ENCODE assay signal across 11 cellular contexts in the genomic region with DNA sequence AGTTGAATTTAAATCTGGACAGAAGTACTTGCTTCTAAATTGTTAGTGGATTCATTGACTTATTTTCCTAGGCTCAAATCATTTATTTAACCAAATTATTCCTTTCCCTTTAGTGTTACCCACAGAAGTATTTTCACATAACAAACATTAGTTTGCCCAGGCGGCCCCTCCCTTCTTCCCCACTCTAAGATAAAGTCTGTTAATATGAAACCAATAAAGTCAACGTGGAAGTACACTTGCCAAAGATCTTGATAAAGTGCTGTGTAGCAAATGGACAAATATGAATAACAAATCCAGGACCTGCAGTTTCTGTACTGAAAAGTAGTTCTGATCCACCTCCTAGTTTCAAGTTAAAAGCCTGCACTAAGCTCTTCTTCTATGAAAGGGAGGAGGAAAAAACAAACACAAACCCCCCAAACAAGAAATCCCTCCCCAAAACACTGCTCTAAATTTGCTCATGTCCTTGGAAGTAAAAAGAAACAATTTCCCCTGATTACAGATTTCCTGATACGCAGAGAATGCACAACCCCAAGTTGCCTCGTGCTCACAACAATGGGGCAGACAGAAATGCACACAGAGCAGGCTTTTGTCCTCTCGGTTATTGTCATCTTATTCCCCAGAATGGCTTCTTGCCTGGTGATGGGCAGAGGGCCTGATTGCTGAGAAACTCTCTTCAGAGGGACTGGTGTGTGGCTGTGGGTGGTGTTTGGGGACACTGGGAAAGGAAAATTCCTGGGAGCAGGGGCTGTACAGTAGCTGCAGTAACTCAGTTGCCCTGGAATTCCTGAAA. TPM values are rescaled to one million over a fixed set of nuclear protein-coding genes. Genes with fewer than 3 reads are reported as not detected.
DNase-seq lines count a peak whose midpoint lies in the region; ATAC-seq, FAIRE-seq and TF ChIP-seq lines count a peak whose summit lies in the region.
"Had no signal": no experiment of that assay in that cellular context is flagged by ENCODE, and none has a peak within 500 bp of the region (broad histone marks: within the 10 kb centered on the region; RNA-seq: fewer than 3 reads in every experiment).

No MANE protein-coding gene starts in this region.

- H3K27me3 ChIP-seq in Peyer's patch (no peaks in the 10 kb centered on the region), H1 (replicated peaks in 1 of 4; ENCODE audit: control insufficient read depth in 3 of 4, extremely low read depth in 1 of 4, insufficient read depth in 3 of 4, low read length in 3 of 4) (no peaks in the 10 kb centered on the region), trophoblast cell (ENCODE audit: insufficient read depth, low read length) (no peaks in the 10 kb centered on the region)
- H3K27me3 ChIP-seq: MG63 had no signal

- H2BK5ac ChIP-seq in H1 (ENCODE audit: low read depth, low read length) (no peak overlapping the region), trophoblast cell (ENCODE audit: low read depth, low read length, poor library complexity) (no peak overlapping the region)

- H3K4me3 ChIP-seq in GM12865 (ENCODE audit: low read depth, low read length) (peak overlapping the region; percentile 29), Peyer's patch (no peak overlapping the region), H1 (ENCODE audit: extremely low read depth in 1 of 4, insufficient read depth in 2 of 4, low read depth in 3 of 4, low read length in 4 of 4) (no peak overlapping the region), trophoblast cell (ENCODE audit: low read depth, low read length) (no peak overlapping the region)
- H3K4me3 ChIP-seq: MG63 had no signal

- H2AK5ac ChIP-seq in H1 (ENCODE audit: low read depth, low read length) (no peak overlapping the region), trophoblast cell (ENCODE audit: low read length) (no peak overlapping the region)

- no peak for TF ChIP-seq EP300 in H1 (IDR thresholded peaks at IDR 0.05; ENCODE audit: borderline replicate concordance in 1 of 2, low read depth in 2 of 2, low read length in 2 of 2)

- TF ChIP-seq RAD21 in H1 (IDR thresholded peaks at IDR 0.05 in 1 of 2, conservative IDR thresholded peaks at IDR 0.05 in 1 of 2; ENCODE audit: low read depth in 2 of 2, low read length in 2 of 2), result no peak

- H3K4me1 ChIP-seq in Peyer's patch (peaks cover 0 to 22% (median 12%) of the 10 kb centered on the region in 4 donors), H1 (replicated peaks in 1 of 4; ENCODE audit: control insufficient read depth in 3 of 4, insufficient read depth in 4 of 4, low read length in 3 of 4) (peaks cover 0 to 7% (median 0%) of the 10 kb centered on the region in 4 experiments; a peak in 3 of 7 replicates), trophoblast cell (ENCODE audit: control insufficient read depth in 1 of 2, insufficient read depth in 2 of 2, low read length in 2 of 2) (peaks cover 0 to 2% of the 10 kb centered on the region in 2 experiments)

- FAIRE-seq in H1 (lab: Jason Lieb, UNC), result no peak

- H3K79me2 ChIP-seq in H1 (ENCODE audit: control insufficient read depth in 1 of 2, insufficient read depth in 2 of 2, low read length in 2 of 2) (no peaks in the 10 kb centered on the region), trophoblast cell (ENCODE audit: control insufficient read depth, insufficient read depth, low read length, poor library complexity) (no peaks in the 10 kb centered on the region)

- CTCF ChIA-PET in H1 (lab: Charles Lee; ENCODE audit: partially characterized antibody), result interaction anchor here (0.5 to 1.4 kb wide), 3 partner anchors 51 to 1184 kb away, joined by 3 to 4 read pairs (median 3); no protein-coding TSS in a partner anchor

- H3K56ac ChIP-seq in H1 (replicated peaks; ENCODE audit: insufficient read length, low read depth, low read length), result no peak overlapping the region

- H3K4ac ChIP-seq in H1 (replicated peaks; ENCODE audit: insufficient read length, low read depth, low read length), result no peak overlapping the region
- no peak overlapping the region for H3K4ac ChIP-seq in trophoblast cell (ENCODE audit: low read depth, low read length)

- 32% methylated on average over 5 of the region's 5 CpGs; no CpG with 5 or more reads in 1 of the 2 experiments for WGBS in H1 (ENCODE audit: extremely low coverage in 1 of 2, insufficient coverage in 1 of 2, insufficient read length in 1 of 2, insufficient replicate concordance in 2 of 2, low coverage in 1 of 2, low lambda C conversion rate in 2 of 2, missing lambda C conversion rate in 1 of 2), 2 experiments
- no CpG with 5 or more reads among the region's 5 CpGs for WGBS in trophoblast cell (ENCODE audit: extremely low coverage, insufficient coverage, insufficient read length)

- no peak overlapping the region for H2BK15ac ChIP-seq in H1 (ENCODE audit: low read length)

- DNase-seq in GM12865 (ENCODE audit: low read depth) (peak; percentile 32), Peyer's patch (no peak), H1 (ENCODE audit: low read depth in 1 of 2, low spot score in 2 of 2) (no peak), trophoblast cell (no peak), mucosa of gallbladder (ENCODE audit: low spot score) (no peak), hepatic stellate cell (ENCODE audit: low spot score) (no peak), RKO (ENCODE audit: low spot score) (no peak)
- DNase-seq: islet precursor cell, MG63 had no signal

- H4K8ac ChIP-seq in H1 (ENCODE audit: extremely low read depth, insufficient read depth, low read length) (no peak overlapping the region), trophoblast cell (ENCODE audit: low read depth, low read length) (peak overlapping the region; percentile 38)

- no peak overlapping the region for H3K14ac ChIP-seq in H1 (ENCODE audit: insufficient read length)
- H3K14ac ChIP-seq in trophoblast cell (ENCODE audit: low read length), result no peak overlapping the region

- H4K12ac ChIP-seq in trophoblast cell (ENCODE audit: low read depth, low read length), result peak overlapping the region; percentile 43

- H3K9ac ChIP-seq in H1 (replicated peaks in 1 of 4; ENCODE audit: extremely low read depth in 1 of 4, low read depth in 3 of 4, low read length in 3 of 4) (no peak overlapping the region), trophoblast cell (ENCODE audit: low read length) (no peak overlapping the region)

- H2AFZ ChIP-seq in H1 (ENCODE audit: low read length) (peak overlapping the region; percentile 73; the same call in 1 of the 2 replicates), trophoblast cell (ENCODE audit: insufficient read depth, low read length, poor library complexity) (no peak overlapping the region)

- H4K5ac ChIP-seq in H1 (ENCODE audit: insufficient read length, low read depth, low read length), result no peak overlapping the region

- no peak for TF ChIP-seq CTCF in GM12865 (IDR thresholded peaks at IDR 0.05; ENCODE audit: insufficient read depth, low read depth, low read length, missing control alignments)
- TF ChIP-seq CTCF in Peyer's patch (IDR thresholded peaks at IDR 0.05), result no peak
- no peak for TF ChIP-seq CTCF in H1 (IDR thresholded peaks at IDR 0.05; ENCODE audit: control extremely low read depth in 1 of 3, insufficient read depth in 1 of 3, low read depth in 1 of 3, low read length in 3 of 3)

- H4K20me1 ChIP-seq in H1 (replicated peaks in 1 of 2; ENCODE audit: control insufficient read depth in 1 of 2, insufficient read depth in 2 of 2, low read length in 2 of 2), result no peaks in the 10 kb centered on the region

- no peak overlapping the region for H4K91ac ChIP-seq in H1 (replicated peaks; ENCODE audit: insufficient read length, low read length)
- H4K91ac ChIP-seq in trophoblast cell (ENCODE audit: low read depth, low read length), result no peak overlapping the region

- H3K9me3 ChIP-seq in Peyer's patch (no peaks in the 10 kb centered on the region), H1 (ENCODE audit: insufficient read depth in 2 of 2, low read depth in 1 of 2, low read length in 1 of 2) (no peaks in the 10 kb centered on the region), trophoblast cell (ENCODE audit: insufficient read depth, low read depth, low read length) (no peaks in the 10 kb centered on the region)
- H3K9me3 ChIP-seq: MG63 had no signal

- H3K27ac ChIP-seq in Peyer's patch, result peak overlapping the region; percentile 63 to 78 (median 70)
- no peak overlapping the region for H3K27ac ChIP-seq in H1 (ENCODE audit: low read depth, low read length)
- no peak overlapping the region for H3K27ac ChIP-seq in trophoblast cell (ENCODE audit: low read depth, low read length)

- H3K79me1 ChIP-seq in H1 (ENCODE audit: low read depth, low read length) (no peaks in the 10 kb centered on the region), trophoblast cell (ENCODE audit: low read length) (no peaks in the 10 kb centered on the region)

- H2BK12ac ChIP-seq in H1 (ENCODE audit: low read depth, low read length), result no peak overlapping the region; the same call in 1 of the 2 replicates
- no peak overlapping the region for H2BK12ac ChIP-seq in trophoblast cell (ENCODE audit: low read length)

- no peak for ATAC-seq in HG02798 (IDR thresholded peaks at IDR 0.05; ENCODE audit: poor library complexity, unreplicated experiment)

- POLR2A ChIA-PET in H1 (lab: Charles Lee; ENCODE audit: partially characterized antibody), result interaction anchor here (2.0 to 3.7 kb wide), 2 partner anchors 19 to 20 kb away, joined by 5 to 10 read pairs; no protein-coding TSS in a partner anchor

- H3K18ac ChIP-seq in H1 (ENCODE audit: extremely low read depth, low read length) (no peak overlapping the region; the same call in 1 of the 2 replicates), trophoblast cell (ENCODE audit: low read length) (no peak overlapping the region)

- H2BK120ac ChIP-seq in H1 (replicated peaks; ENCODE audit: low read depth, low read length) (peak overlapping the region; percentile 43), trophoblast cell (ENCODE audit: insufficient read depth, low read length, poor library complexity) (no peak overlapping the region)

- no peak overlapping the region for H2BK20ac ChIP-seq in H1 (ENCODE audit: low read length)

- H3K4me2 ChIP-seq in H1 (ENCODE audit: insufficient read depth in 1 of 2, low read depth in 2 of 2, low read length in 2 of 2) (no peak overlapping the region), trophoblast cell (ENCODE audit: low read length) (no peak overlapping the region)

- H3K23ac ChIP-seq in H1 (ENCODE audit: insufficient read length) (no peak overlapping the region), trophoblast cell (ENCODE audit: low read length) (no peak overlapping the region)

- no peaks in the 10 kb centered on the region for H3K36me3 ChIP-seq in Peyer's patch
- H3K36me3 ChIP-seq in H1 (ENCODE audit: control insufficient read depth in 2 of 4, insufficient read depth in 4 of 4, low read length in 3 of 4), result no peaks in the 10 kb centered on the region
- H3K36me3 ChIP-seq in trophoblast cell (ENCODE audit: control insufficient read depth in 1 of 2, insufficient read depth in 2 of 2, low read length in 2 of 2), result no peaks in the 10 kb centered on the region
- H3K36me3 ChIP-seq: MG63 had no signal

- H3K23me2 ChIP-seq in H1 (ENCODE audit: low read depth, low read length), result no peaks in the 10 kb centered on the region

- TF ChIP-seq POLR2A in Peyer's patch (IDR thresholded peaks at IDR 0.05) (no peak), H1 (IDR thresholded peaks at IDR 0.05; ENCODE audit: control extremely low read depth in 1 of 2, low read depth in 2 of 2, low read length in 2 of 2) (no peak)

RNA-seq across cellular contexts. Expression of a gene that starts 23.2 kb away (rescaled TPM):
- total RNA-seq in Peyer's patch (1,000 to 10,000 TPM; 1,496 to 3,676 (median 1,701) TPM), mucosa of gallbladder (4,832 TPM)
- 2,063 and 2,127 TPM in 2 replicates for total RNA-seq in H1 (2021; fragmentation: NEBNext Ultra II Directional; extraction: Animal tissue kit (Norgen Biotek cat#: 25700))
- 898 and 2,112 TPM in 2 replicates for polyA plus RNA-seq in H1 (2011; rRNA removed)
- polyA plus RNA-seq in H1 (2011; cell fraction: cytosol; rRNA removed), result 2,037 TPM
- 1,449 TPM for polyA plus RNA-seq in H1 (2011; cell fraction: nucleus; rRNA removed)
- 3,988 to 5,303 TPM (median 4,778 TPM) in 4 replicates for polyA plus RNA-seq in H1 (2012, experiment 1 of 2)
- polyA plus RNA-seq in H1 (2012, experiment 2 of 2), result 2,070 TPM
- 2,940 TPM for polyA plus RNA-seq in H1 (2013, experiment 1 of 2)
- 3,080 TPM for polyA plus RNA-seq in H1 (2013, experiment 2 of 2)
- 1,070 and 1,196 TPM in 2 replicates for polyA minus RNA-seq in H1 (2011; rRNA and poly(A)+ RNA removed)
- polyA minus RNA-seq in H1 (2011; cell fraction: cytosol; rRNA and poly(A)+ RNA removed), result 423 TPM
- 584 TPM for polyA minus RNA-seq in H1 (2011; cell fraction: nucleus; rRNA and poly(A)+ RNA removed)
- polyA plus RNA-seq in trophoblast cell (2013), result 2,127 and 2,260 TPM in 2 replicates

RNA-seq across cellular contexts. Expression of a gene that starts 46.3 kb away (rescaled TPM):
- total RNA-seq in Peyer's patch, result 1 to 10 TPM in 1 of 4 donors, under 1 TPM in 1, not detected in 2; 0.57 to 1.6 TPM
- not detected in 2 replicates for total RNA-seq in H1 (2021; fragmentation: NEBNext Ultra II Directional; extraction: Animal tissue kit (Norgen Biotek cat#: 25700))
- polyA plus RNA-seq in H1 (2011; rRNA removed), result 0.03 TPM in 1 of 2 replicates, not detected in the other
- polyA plus RNA-seq in H1 (2011; cell fraction: cytosol; rRNA removed), result 0.03 TPM
- 0.04 TPM for polyA plus RNA-seq in H1 (2011; cell fraction: nucleus; rRNA removed)
- not detected in 4 replicates for polyA plus RNA-seq in H1 (2012, experiment 1 of 2)
- not detected for polyA plus RNA-seq in H1 (2012, experiment 2 of 2)
- polyA plus RNA-seq in H1 (2013, experiment 1 of 2), result 0.02 TPM
- under 0.01 TPM for polyA plus RNA-seq in H1 (2013, experiment 2 of 2)
- not detected in 2 replicates for polyA minus RNA-seq in H1 (2011; rRNA and poly(A)+ RNA removed)
- not detected for polyA minus RNA-seq in H1 (2011; cell fraction: cytosol; rRNA and poly(A)+ RNA removed)
- 0.30 TPM for polyA minus RNA-seq in H1 (2011; cell fraction: nucleus; rRNA and poly(A)+ RNA removed)
- polyA plus RNA-seq in trophoblast cell (2013), result not detected in 2 replicates
- not detected for total RNA-seq in mucosa of gallbladder
- total RNA-seq: chondrocyte had no signal

Comparison
In these comparisons a context has a peak if more than half of its experiments do, and no peak if none do; other contexts are left out.
1. H3K27ac ChIP-seq: peak in Peyer's patch (4 of 4); none in H1 (single experiment) and trophoblast cell (single experiment).